ENCODE assay signal across 18 cellular contexts in the genomic region with DNA sequence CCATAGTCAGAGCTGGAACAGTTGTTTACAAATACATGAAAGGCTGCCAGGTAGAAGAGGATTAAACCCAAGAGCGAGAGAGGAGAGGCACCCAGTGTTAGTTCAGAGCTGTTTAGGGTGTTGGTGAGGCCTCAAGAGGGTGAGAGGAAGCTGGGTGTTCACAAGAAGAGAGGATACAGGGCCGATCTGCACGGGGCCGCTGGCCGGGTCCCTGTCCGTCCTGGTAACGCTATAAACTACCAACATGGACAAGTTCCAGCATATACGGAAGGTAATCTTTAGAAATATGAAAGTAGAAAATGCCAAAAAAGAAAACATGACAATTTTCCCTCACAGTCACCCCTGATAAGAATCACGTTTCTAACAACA.
"Had no signal": no experiment of that assay in that cellular context is flagged by ENCODE, and none has a peak within 500 bp of the region (broad histone marks: within the 10 kb centered on the region; RNA-seq: fewer than 3 reads in every experiment).

No MANE protein-coding gene starts in this region.

- H3K4me1 ChIP-seq: heart left ventricle, left lung, prostate gland had no signal

- DNase-seq: activated CD4-positive, alpha-beta T cell treated with anti-CD3 and anti-CD28 coated beads for 1 hour; activated CD4-positive, alpha-beta T cell treated with anti-CD3 and anti-CD28 coated beads, Interleukin-2, amount 50 U/mL, for 48 hours; activated naive CD4-positive, alpha-beta T cell treated with anti-CD3 and anti-CD28 coated beads, Interleukin-2, amount 50 U/mL, for 16 hours; caudate nucleus; effector CD8-positive, alpha-beta T cell; left lung; mucosa of descending colon; naive thymus-derived CD4-positive, alpha-beta T cell; nucleus accumbens; right cardiac atrium; SK-N-SH; stimulated activated CD4-positive, alpha-beta T cell treated with anti-CD3 and anti-CD28 coated beads, Interleukin-4, amount 100 ng/mL, for 24 hours; stimulated activated naive CD4-positive, alpha-beta T cell treated with Interleukin-2 at 50 U/mL for 16 hours; T-helper 1 cell; T1000 had no signal

- H3K4me3 Mint-ChIP-seq: naive thymus-derived CD4-positive, alpha-beta T cell had no signal

- H3K4me2 ChIP-seq: SK-N-SH had no signal

- H3K27ac ChIP-seq: left lung had no signal

- H3K4me3 ChIP-seq: heart left ventricle, left lung, mucosa of descending colon, prostate gland, skin epidermis had no signal

- H3K9me3 ChIP-seq: prostate gland had no signal

- H3K27ac Mint-ChIP-seq: naive thymus-derived CD4-positive, alpha-beta T cell had no signal

- H3K36me3 ChIP-seq: heart left ventricle, left lung, prostate gland had no signal

- H3K4me1 Mint-ChIP-seq: naive thymus-derived CD4-positive, alpha-beta T cell had no signal

- H3K9ac ChIP-seq: SK-N-SH had no signal
